Comparison of ENCODE assay signal across 8 cellular contexts in genomic region chr14:78758333-78758732, GRCh38.
A peak's percentile ranks its signal among the peaks of the same experiment; 100 is the strongest.
DNase-seq lines count a peak whose midpoint lies in the region; ATAC-seq lines count a peak whose summit lies in the region.

No MANE protein-coding gene starts in this region.

- H3K4me1 ChIP-seq in Karpas-422 (ENCODE audit: low read length) (no peaks in the 10 kb centered on the region), iPS DF 6.9 (ENCODE audit: control insufficient read depth, insufficient read depth, low read length) (no peaks in the 10 kb centered on the region)

- H3K4me2 ChIP-seq in Karpas-422 (ENCODE audit: low read depth, low read length, poor library complexity, severe bottlenecking): no peak overlapping the region

- WGBS in iPS DF 6.9 (ENCODE audit: insufficient coverage, insufficient read length): no CpG with 5 or more reads among the region's 4 CpGs

- DNase-seq in COR-L47 (lab: John Stamatoyannopoulos, UW) (peak; percentile 47), Karpas-422 (peak; percentile 79), SHP77 (lab: John Stamatoyannopoulos, UW) (peak; percentile 22 to 25), iPS DF 6.9 (ENCODE audit: low read depth, low spot score) (peak; percentile 37), T-helper 17 cell (no peak), KG1 (lab: John Stamatoyannopoulos, UW) (no peak)
- DNase-seq in activated CD4-positive, alpha-beta T cell treated with anti-CD3 and anti-CD28 coated beads, Interleukin-2, amount 50 U/mL, for 4 hours: no peak

- H3K4me3 Mint-ChIP-seq in T-helper 17 cell: no peak overlapping the region

- no peaks in the 10 kb centered on the region for H3K79me2 ChIP-seq in Karpas-422 (ENCODE audit: low read length)

- no peaks in the 10 kb centered on the region for H3K9me2 ChIP-seq in Karpas-422 (replicated peaks; ENCODE audit: insufficient read depth, low read length)

- H3K27ac Mint-ChIP-seq in T-helper 17 cell: no peak overlapping the region

- no peak overlapping the region for H3K9ac ChIP-seq in Karpas-422 (ENCODE audit: low read length)

- H3K4me3 ChIP-seq in Karpas-422 (ENCODE audit: low read length) (no peak overlapping the region), iPS DF 6.9 (ENCODE audit: low read length) (no peak overlapping the region)

- H3K9me3 ChIP-seq in Karpas-422 (ENCODE audit: low read length) (no peaks in the 10 kb centered on the region), iPS DF 6.9 (ENCODE audit: control insufficient read depth, insufficient read depth, low read length) (no peaks in the 10 kb centered on the region), T-helper 17 cell (ENCODE audit: control insufficient read depth, low read length, poor library complexity, severe bottlenecking) (no peaks in the 10 kb centered on the region)

- no peaks in the 10 kb centered on the region for H3K4me1 Mint-ChIP-seq in T-helper 17 cell

- H3K27ac ChIP-seq in Karpas-422 (ENCODE audit: low read length) (no peak overlapping the region), iPS DF 6.9 (ENCODE audit: low read length) (no peak overlapping the region)

- ATAC-seq in GM19351 (IDR thresholded peaks at IDR 0.05; ENCODE audit: unreplicated experiment): peak; percentile 89
- ATAC-seq in T-helper 17 cell: no peak

- no peaks in the 10 kb centered on the region for H3K36me3 Mint-ChIP-seq in T-helper 17 cell (ENCODE audit: low read depth)

- no peak overlapping the region for H2AFZ ChIP-seq in Karpas-422 (ENCODE audit: low read length)

- no peaks in the 10 kb centered on the region for H3K27me3 ChIP-seq in Karpas-422 (ENCODE audit: low read length)
- H3K27me3 ChIP-seq in iPS DF 6.9 (ENCODE audit: control insufficient read depth, insufficient read depth, low read length): no peaks in the 10 kb centered on the region

- H3K36me3 ChIP-seq in Karpas-422 (ENCODE audit: insufficient read depth, low read length) (no peaks in the 10 kb centered on the region), iPS DF 6.9 (ENCODE audit: control insufficient read depth, insufficient read depth, low read length) (no peaks in the 10 kb centered on the region)

- H3K27me3 Mint-ChIP-seq in T-helper 17 cell: peaks cover 4% of the 10 kb centered on the region

- H4K20me1 ChIP-seq in Karpas-422 (ENCODE audit: insufficient read depth, low read depth, low read length): no peaks in the 10 kb centered on the region

Comparison
In these comparisons a context has a peak if more than half of its experiments do, and no peak if none do; other contexts are left out.
1. DNase-seq: peak in COR-L47 (single experiment), Karpas-422 (single experiment), SHP77 (2 of 2) and iPS DF 6.9 (single experiment); none in T-helper 17 cell (0 of 3), activated CD4-positive, alpha-beta T cell treated with anti-CD3 and anti-CD28 coated beads, Interleukin-2, amount 50 U/mL, for 4 hours (0 of 2) and KG1 (single experiment).